ENCODE assay signal across 10 cellular contexts in genomic region chr2:238159676-238160205, GRCh38. TPM values are rescaled to one million over a fixed set of nuclear protein-coding genes. Genes with fewer than 3 reads are reported as not detected.
DNase-seq lines count a peak whose midpoint lies in the region; ATAC-seq lines count a peak whose summit lies in the region.
"Had no signal": no experiment of that assay in that cellular context is flagged by ENCODE, and none has a peak within 500 bp of the region (broad histone marks: within the 10 kb centered on the region; RNA-seq: fewer than 3 reads in every experiment).

No MANE protein-coding gene starts in this region.

- no peak overlapping the region for H3K27ac Mint-ChIP-seq in T-helper 1 cell treated with Interleukin-12 subunit alpha and Interleukin-12 subunit beta and Interleukin-4 antibody, amounts not matched to agents 30 μg/mL and 1 μg/mL, for 36 hours
- H3K27ac Mint-ChIP-seq in stimulated activated naive CD8-positive, alpha-beta T cell treated with anti-CD3 and anti-CD28 coated beads, Interleukin-15, amount 100 ng/mL, for 72 hours, result no peak overlapping the region

- ATAC-seq in Right ventricle myocardium inferior (no peak), right cardiac atrium (no peak), GM21526 (IDR thresholded peaks at IDR 0.05; ENCODE audit: low FRiP score, unreplicated experiment) (no peak), HG02588 (IDR thresholded peaks at IDR 0.05; ENCODE audit: unreplicated experiment) (no peak)
- ATAC-seq in stimulated activated naive CD8-positive, alpha-beta T cell treated with anti-CD3 and anti-CD28 coated beads, Interleukin-15, amount 100 ng/mL, for 72 hours, result no peak

- H3K36me3 Mint-ChIP-seq in T-helper 1 cell treated with Interleukin-12 subunit alpha and Interleukin-12 subunit beta and Interleukin-4 antibody, amounts not matched to agents 30 μg/mL and 1 μg/mL, for 36 hours (ENCODE audit: low read depth), result no peaks in the 10 kb centered on the region

- H3K4me1 ChIP-seq in right cardiac atrium (ENCODE audit: control insufficient read depth, insufficient read depth, low read length), result no peaks in the 10 kb centered on the region

- no peak overlapping the region for H3K4me3 ChIP-seq in right cardiac atrium (ENCODE audit: low read length)

- peaks cover 28% of the 10 kb centered on the region for H3K27me3 Mint-ChIP-seq in T-helper 1 cell treated with Interleukin-12 subunit alpha and Interleukin-12 subunit beta and Interleukin-4 antibody, amounts not matched to agents 30 μg/mL and 1 μg/mL, for 36 hours (ENCODE audit: low read depth)
- H3K27me3 Mint-ChIP-seq in stimulated activated naive CD8-positive, alpha-beta T cell treated with anti-CD3 and anti-CD28 coated beads, Interleukin-15, amount 100 ng/mL, for 72 hours, result peaks cover 53% of the 10 kb centered on the region

- H3K4me1 Mint-ChIP-seq in T-helper 1 cell treated with Interleukin-12 subunit alpha and Interleukin-12 subunit beta and Interleukin-4 antibody, amounts not matched to agents 30 μg/mL and 1 μg/mL, for 36 hours (ENCODE audit: low read depth), result peaks cover 4% of the 10 kb centered on the region
- H3K4me1 Mint-ChIP-seq in stimulated activated naive CD8-positive, alpha-beta T cell treated with anti-CD3 and anti-CD28 coated beads, Interleukin-15, amount 100 ng/mL, for 72 hours, result peaks cover 25% of the 10 kb centered on the region

- H3K27me3 ChIP-seq in right cardiac atrium (ENCODE audit: control insufficient read depth, insufficient read depth), result no peaks in the 10 kb centered on the region

- no peaks in the 10 kb centered on the region for H3K9me3 ChIP-seq in right cardiac atrium (ENCODE audit: control insufficient read depth, low read length)

- peak; percentile 73 for DNase-seq in Right ventricle myocardium inferior (ENCODE audit: missing footprints)
- DNase-seq in cardiac septum (ENCODE audit: low spot score), result no peak
- peak in 2 of 3 donors; percentile 22 to 48 for DNase-seq in right cardiac atrium
- no peak for DNase-seq in stimulated activated naive CD8-positive, alpha-beta T cell treated with anti-CD3 and anti-CD28 coated beads, Interleukin-15, amount 100 ng/mL, for 72 hours
- DNase-seq in epidermal melanocyte (ENCODE audit: insufficient read length, low spot score), result no peak
- DNase-seq: small intestine had no signal

- intact Hi-C loops in Right ventricle myocardium inferior (cut with DNase I), result loop anchor here (10.0 kb wide), 1 partner anchor 105 kb away; no protein-coding TSS in a partner anchor
- intact Hi-C loops in cardiac septum (cut with DNase I), result loop anchor here (5.0 kb wide), 1 partner anchor 103 kb away; no protein-coding TSS in a partner anchor
- intact Hi-C loops in right cardiac atrium (cut with DNase I), result no loop called here

- no peaks in the 10 kb centered on the region for H3K9me3 Mint-ChIP-seq in T-helper 1 cell treated with Interleukin-12 subunit alpha and Interleukin-12 subunit beta and Interleukin-4 antibody, amounts not matched to agents 30 μg/mL and 1 μg/mL, for 36 hours
- H3K9me3 Mint-ChIP-seq in stimulated activated naive CD8-positive, alpha-beta T cell treated with anti-CD3 and anti-CD28 coated beads, Interleukin-15, amount 100 ng/mL, for 72 hours, result no peaks in the 10 kb centered on the region

- WGBS in right cardiac atrium, result 53% methylated on average over 10 of the region's 10 CpGs

- peak overlapping the region; percentile 58 for H3K4me3 Mint-ChIP-seq in T-helper 1 cell treated with Interleukin-12 subunit alpha and Interleukin-12 subunit beta and Interleukin-4 antibody, amounts not matched to agents 30 μg/mL and 1 μg/mL, for 36 hours
- H3K4me3 Mint-ChIP-seq in stimulated activated naive CD8-positive, alpha-beta T cell treated with anti-CD3 and anti-CD28 coated beads, Interleukin-15, amount 100 ng/mL, for 72 hours, result peak overlapping the region; percentile 75 to 83

- H3K27ac ChIP-seq in right cardiac atrium (ENCODE audit: low read length), result no peak overlapping the region

RNA-seq across cellular contexts. Expression of gene ERFE, which starts 1.0 kb away (rescaled TPM):
- total RNA-seq in Right ventricle myocardium inferior (0.51 TPM), cardiac septum (0.62 TPM), right cardiac atrium (under 1 TPM in 3 of 4 donors, not detected in 1; 0.35 to 0.81 (median 0.69) TPM)
- polyA plus RNA-seq in right cardiac atrium, result 0.16 TPM

RNA-seq across cellular contexts. Expression of gene KLHL30, which starts 21.3 kb away (rescaled TPM):
- total RNA-seq in Right ventricle myocardium inferior (20.6 TPM), cardiac septum (14.3 TPM), right cardiac atrium (10 to 100 TPM; 16.9 to 34.4 (median 23.8) TPM)
- 15.9 TPM for polyA plus RNA-seq in right cardiac atrium
- total RNA-seq: temporal lobe had no signal

RNA-seq across cellular contexts. Expression of gene ILKAP, which starts 43.8 kb away (rescaled TPM):
- 26.2 TPM for total RNA-seq in Right ventricle myocardium inferior
- 29.5 TPM for total RNA-seq in cardiac septum
- 10 to 100 TPM; 24.4 to 34.1 (median 30.7) TPM for total RNA-seq in right cardiac atrium
- polyA plus RNA-seq in right cardiac atrium, result 34.3 TPM

RNA-seq across cellular contexts. Expression of gene ESPNL, which starts 59.6 kb away (rescaled TPM):
- total RNA-seq in Right ventricle myocardium inferior (not detected), cardiac septum (0.08 TPM), right cardiac atrium (under 1 TPM; 0.29 to 0.60 (median 0.56) TPM)
- polyA plus RNA-seq in right cardiac atrium, result 0.79 TPM

Comparison
In these comparisons a context has a peak if more than half of its experiments do, and no peak if none do; other contexts are left out.
1. DNase-seq: peak in Right ventricle myocardium inferior (single experiment) and right cardiac atrium (2 of 3); none in cardiac septum (single experiment), stimulated activated naive CD8-positive, alpha-beta T cell treated with anti-CD3 and anti-CD28 coated beads, Interleukin-15, amount 100 ng/mL, for 72 hours (0 of 2) and epidermal melanocyte (single experiment).
2. intact Hi-C loops: an anchor here in Right ventricle myocardium inferior (10.0 kb wide) and cardiac septum (5.0 kb wide); none called in right cardiac atrium.